11 cellular contexts compared by ENCODE assay signal in genomic region chr5:172855597-172856292, GRCh38. TPM values are rescaled to one million over a fixed set of nuclear protein-coding genes. Genes with fewer than 3 reads are reported as not detected.
DNase-seq lines count a peak whose midpoint lies in the region; ATAC-seq and TF ChIP-seq lines count a peak whose summit lies in the region.
"Had no signal": no experiment of that assay in that cellular context is flagged by ENCODE, and none has a peak within 500 bp of the region (broad histone marks: within the 10 kb centered on the region; RNA-seq: fewer than 3 reads in every experiment).

No MANE protein-coding gene starts in this region.

- no peak overlapping the region for H3K23ac ChIP-seq in mesendoderm (ENCODE audit: low read length)

- H3K4me3 ChIP-seq in PC-9 (no peak overlapping the region), esophagus (ENCODE audit: low read depth in 1 of 2, low read length in 2 of 2) (no peak overlapping the region), muscle layer of duodenum (ENCODE audit: low read depth in 1 of 2, low read length in 2 of 2) (no peak overlapping the region), tibial nerve (no peak overlapping the region), mesendoderm (ENCODE audit: low read length) (no peak overlapping the region)

- POLR2A ChIA-PET in PC-9 (lab: Charles Lee; ENCODE audit: unreplicated experiment), result no interaction called here

- no TSS peak for BruUV-seq in PC-9 (replicated peaks; lab: Mats Ljungman, UMichigan)

- no peak overlapping the region for H3K4me2 ChIP-seq in PC-9
- H3K4me2 ChIP-seq in mesendoderm (ENCODE audit: low read length), result no peak overlapping the region

- intact Hi-C loops in PC-9 (cut with micrococcal nuclease; ENCODE audit: unreplicated experiment), result no loop called here
- intact Hi-C loops in activated T-helper 2 cell treated with anti-CD3 and anti-CD28 coated beads, Interferon-gamma antibody, Interleukin-2, Interleukin-4, amounts not matched to agents 10 μg/mL and 5 μg/mL and 100 μg/mL, durations not matched to agents 14 hours and 24 hours and 36 hours (cut with micrococcal nuclease), result no loop called here

- DNase-seq in PC-9 (no peak), tibial nerve (ENCODE audit: low spot score in 2 of 2) (no peak), mesendoderm (no peak), NCI-H2227 (lab: John Stamatoyannopoulos, UW; ENCODE audit: unreplicated experiment) (no peak)
- no peak for DNase-seq in activated T-helper 2 cell treated with anti-CD3 and anti-CD28 coated beads, Interferon-gamma antibody, Interleukin-2, Interleukin-4, amounts not matched to agents 10 μg/mL and 5 μg/mL and 100 μg/mL, durations not matched to agents 14 hours and 24 hours and 36 hours (ENCODE audit: low spot score)
- DNase-seq: activated naive CD8-positive, alpha-beta T cell treated with anti-CD3 and anti-CD28 coated beads, Interleukin-2, amount 10 ng/mL, durations not matched to agents 7 days and 5 days; foreskin keratinocyte had no signal

- CTCF ChIA-PET in PC-9 (lab: Charles Lee), result no interaction called here

- H4K5ac ChIP-seq in mesendoderm (ENCODE audit: low read length), result no peak overlapping the region

- H2BK15ac ChIP-seq in mesendoderm (replicated peaks; ENCODE audit: low read depth), result no peak overlapping the region

- no peak overlapping the region for H2BK5ac ChIP-seq in mesendoderm (ENCODE audit: low read length)

- H3K27me3 ChIP-seq in PC-9 (ENCODE audit: insufficient read depth, low read depth), result no peaks in the 10 kb centered on the region
- H3K27me3 ChIP-seq in esophagus (ENCODE audit: control insufficient read depth in 1 of 2, insufficient read depth in 2 of 2, low read length in 2 of 2), result no peaks in the 10 kb centered on the region
- H3K27me3 ChIP-seq in muscle layer of duodenum (ENCODE audit: low read depth, low read length), result no peaks in the 10 kb centered on the region
- H3K27me3 ChIP-seq in tibial nerve, result no peaks in the 10 kb centered on the region
- no peaks in the 10 kb centered on the region for H3K27me3 ChIP-seq in mesendoderm (ENCODE audit: insufficient read depth, low read length, poor library complexity)
- H3K27me3 ChIP-seq: foreskin keratinocyte had no signal

- H2BK120ac ChIP-seq in mesendoderm (ENCODE audit: low read depth, low read length), result no peak overlapping the region

- H3K27ac ChIP-seq in PC-9, result peak overlapping the region; percentile 99; the same call in 1 of the 2 replicates
- peak overlapping the region; percentile 95 to 96 for H3K27ac ChIP-seq in esophagus (ENCODE audit: low read depth in 2 of 2, low read length in 1 of 2)
- H3K27ac ChIP-seq in muscle layer of duodenum (ENCODE audit: low read length), result peak overlapping the region; percentile 69
- peak overlapping the region; percentile 66 to 91 (median 79) for H3K27ac ChIP-seq in tibial nerve
- H3K27ac ChIP-seq in mesendoderm (ENCODE audit: low read depth, low read length), result no peak overlapping the region
- H3K27ac ChIP-seq: foreskin keratinocyte had no signal

- TF ChIP-seq CTCF in PC-9 (conservative IDR thresholded peaks at IDR 0.05) (no peak), tibial nerve (IDR thresholded peaks at IDR 0.05) (no peak)

- H3K9me3 Mint-ChIP-seq in activated T-helper 2 cell treated with anti-CD3 and anti-CD28 coated beads, Interferon-gamma antibody, Interleukin-2, Interleukin-4, amounts not matched to agents 10 μg/mL and 5 μg/mL and 100 μg/mL, durations not matched to agents 14 hours and 24 hours and 36 hours, result no peaks in the 10 kb centered on the region
- H3K9me3 Mint-ChIP-seq: activated naive CD8-positive, alpha-beta T cell treated with anti-CD3 and anti-CD28 coated beads, Interleukin-2, amount 10 ng/mL, durations not matched to agents 7 days and 5 days; IgD-negative memory B cell had no signal

- peaks cover 39% of the 10 kb centered on the region for H3K79me1 ChIP-seq in mesendoderm (ENCODE audit: low read length)

- peaks cover 16% of the 10 kb centered on the region for H3K4me1 Mint-ChIP-seq in activated T-helper 2 cell treated with anti-CD3 and anti-CD28 coated beads, Interferon-gamma antibody, Interleukin-2, Interleukin-4, amounts not matched to agents 10 μg/mL and 5 μg/mL and 100 μg/mL, durations not matched to agents 14 hours and 24 hours and 36 hours (ENCODE audit: low read depth)

- 39 to 59% methylated on average over 18 of the region's 18 CpGs for WGBS in esophagus, 2 donors
- 43 to 56% methylated on average over 15 to 16 of the region's 18 CpGs for WGBS in tibial nerve, 2 donors
- WGBS in mesendoderm (ENCODE audit: extremely low coverage, insufficient coverage, low lambda C conversion rate), result no CpG with 5 or more reads among the region's 18 CpGs

- no peak overlapping the region for H2AFZ ChIP-seq in PC-9

- no peak overlapping the region for H2AK5ac ChIP-seq in mesendoderm (ENCODE audit: low read length)

- H3K79me2 ChIP-seq in PC-9 (ENCODE audit: low read depth) (peaks cover 82% of the 10 kb centered on the region), mesendoderm (ENCODE audit: control insufficient read depth, insufficient read depth, low read length) (peaks cover 23% of the 10 kb centered on the region)

- H3K9ac ChIP-seq in mesendoderm (ENCODE audit: low read length), result no peak overlapping the region

- no peak overlapping the region for H3K18ac ChIP-seq in mesendoderm (ENCODE audit: low read length)

- H3K36me3 Mint-ChIP-seq in activated T-helper 2 cell treated with anti-CD3 and anti-CD28 coated beads, Interferon-gamma antibody, Interleukin-2, Interleukin-4, amounts not matched to agents 10 μg/mL and 5 μg/mL and 100 μg/mL, durations not matched to agents 14 hours and 24 hours and 36 hours (ENCODE audit: low read depth), result no peaks in the 10 kb centered on the region

- H3K4me1 ChIP-seq in PC-9 (replicated peaks; ENCODE audit: insufficient read depth) (peaks cover 49% of the 10 kb centered on the region), esophagus (ENCODE audit: control insufficient read depth in 2 of 2, insufficient read depth in 2 of 2, low read length in 1 of 2) (peaks cover 15 to 72% of the 10 kb centered on the region in 2 donors), muscle layer of duodenum (ENCODE audit: control insufficient read depth in 1 of 2, insufficient read depth in 2 of 2, low read length in 2 of 2) (peaks cover 23 to 42% of the 10 kb centered on the region in 2 donors), tibial nerve (peaks cover 4 to 86% (median 54%) of the 10 kb centered on the region in 4 donors), mesendoderm (ENCODE audit: control insufficient read depth, low read depth, low read length) (no peaks in the 10 kb centered on the region)

- H3K27ac Mint-ChIP-seq in activated T-helper 2 cell treated with anti-CD3 and anti-CD28 coated beads, Interferon-gamma antibody, Interleukin-2, Interleukin-4, amounts not matched to agents 10 μg/mL and 5 μg/mL and 100 μg/mL, durations not matched to agents 14 hours and 24 hours and 36 hours, result no peak overlapping the region
- H3K27ac Mint-ChIP-seq: activated naive CD8-positive, alpha-beta T cell treated with anti-CD3 and anti-CD28 coated beads, Interleukin-2, amount 10 ng/mL, durations not matched to agents 7 days and 5 days had no signal

- H3K27me3 Mint-ChIP-seq in activated T-helper 2 cell treated with anti-CD3 and anti-CD28 coated beads, Interferon-gamma antibody, Interleukin-2, Interleukin-4, amounts not matched to agents 10 μg/mL and 5 μg/mL and 100 μg/mL, durations not matched to agents 14 hours and 24 hours and 36 hours (ENCODE audit: low read depth), result no peaks in the 10 kb centered on the region
- H3K27me3 Mint-ChIP-seq: activated naive CD8-positive, alpha-beta T cell treated with anti-CD3 and anti-CD28 coated beads, Interleukin-2, amount 10 ng/mL, durations not matched to agents 7 days and 5 days; IgD-negative memory B cell had no signal

- no peak for TF ChIP-seq POLR2A in tibial nerve (IDR thresholded peaks at IDR 0.05)

- no peak overlapping the region for H4K8ac ChIP-seq in mesendoderm (ENCODE audit: low read depth, low read length)

- no peak overlapping the region for H3K4me3 Mint-ChIP-seq in activated T-helper 2 cell treated with anti-CD3 and anti-CD28 coated beads, Interferon-gamma antibody, Interleukin-2, Interleukin-4, amounts not matched to agents 10 μg/mL and 5 μg/mL and 100 μg/mL, durations not matched to agents 14 hours and 24 hours and 36 hours (ENCODE audit: low read depth)

- H3K56ac ChIP-seq in mesendoderm (ENCODE audit: low read length), result no peak overlapping the region

- H3K4ac ChIP-seq in mesendoderm (ENCODE audit: low read depth, low read length), result no peak overlapping the region

- H3K36me3 ChIP-seq in PC-9 (ENCODE audit: low read depth) (no peaks in the 10 kb centered on the region), esophagus (ENCODE audit: control insufficient read depth in 2 of 2, insufficient read depth in 2 of 2, low read length in 1 of 2) (peaks cover 0 to 6% of the 10 kb centered on the region in 2 donors), muscle layer of duodenum (ENCODE audit: control insufficient read depth in 1 of 2, insufficient read depth in 2 of 2, low read length in 2 of 2) (no peaks in the 10 kb centered on the region), tibial nerve (no peaks in the 10 kb centered on the region), mesendoderm (ENCODE audit: control insufficient read depth, insufficient read depth, low read length) (no peaks in the 10 kb centered on the region)

- no peaks in the 10 kb centered on the region for H3K9me2 ChIP-seq in PC-9 (ENCODE audit: insufficient read depth)

- H4K20me1 ChIP-seq in PC-9 (ENCODE audit: insufficient read depth), result no peaks in the 10 kb centered on the region

- H3K9me3 ChIP-seq in PC-9 (ENCODE audit: insufficient read depth, low read depth) (no peaks in the 10 kb centered on the region), esophagus (ENCODE audit: control insufficient read depth in 2 of 2, insufficient read depth in 1 of 2, low read depth in 1 of 2, low read length in 1 of 2) (no peaks in the 10 kb centered on the region), muscle layer of duodenum (ENCODE audit: control insufficient read depth in 1 of 2, low read length in 2 of 2) (no peaks in the 10 kb centered on the region), tibial nerve (no peaks in the 10 kb centered on the region)

- H3F3A ChIP-seq in PC-9 (ENCODE audit: insufficient read depth, low read depth), result peaks cover 46% of the 10 kb centered on the region

- ATAC-seq in GM19455 (IDR thresholded peaks at IDR 0.05; ENCODE audit: unreplicated experiment), result no peak
- ATAC-seq: foreskin keratinocyte had no signal

- peak in 1 of 2 donors; percentile 37 for TF ChIP-seq EP300 in tibial nerve (IDR thresholded peaks at IDR 0.05)

RNA-seq across cellular contexts. Expression of gene ERGIC1, which starts 21.7 kb away (rescaled TPM):
- total RNA-seq in PC-9 (2021) (106 and 159 TPM in 2 replicates), tibial nerve (100 to 1,000 TPM in 2 of 4 donors, 10 to 100 TPM in 2; 60.9 to 123 (median 99.3) TPM)
- 10 to 100 TPM; 45.2 to 47.1 TPM for polyA plus RNA-seq in esophagus
- 55.0 TPM for polyA plus RNA-seq in mesendoderm (2013, experiment 1 of 2)
- 57.1 TPM for polyA plus RNA-seq in mesendoderm (2013, experiment 2 of 2)
- total RNA-seq in activated T-helper 2 cell treated with anti-CD3 and anti-CD28 coated beads, Interferon-gamma antibody, Interleukin-2, Interleukin-4, amounts not matched to agents 10 μg/mL and 5 μg/mL and 100 μg/mL, durations not matched to agents 14 hours and 24 hours and 36 hours, result 53.1 and 54.8 TPM in 2 replicates
